ENCODE assay signal across 1 cellular context in the genomic region with DNA sequence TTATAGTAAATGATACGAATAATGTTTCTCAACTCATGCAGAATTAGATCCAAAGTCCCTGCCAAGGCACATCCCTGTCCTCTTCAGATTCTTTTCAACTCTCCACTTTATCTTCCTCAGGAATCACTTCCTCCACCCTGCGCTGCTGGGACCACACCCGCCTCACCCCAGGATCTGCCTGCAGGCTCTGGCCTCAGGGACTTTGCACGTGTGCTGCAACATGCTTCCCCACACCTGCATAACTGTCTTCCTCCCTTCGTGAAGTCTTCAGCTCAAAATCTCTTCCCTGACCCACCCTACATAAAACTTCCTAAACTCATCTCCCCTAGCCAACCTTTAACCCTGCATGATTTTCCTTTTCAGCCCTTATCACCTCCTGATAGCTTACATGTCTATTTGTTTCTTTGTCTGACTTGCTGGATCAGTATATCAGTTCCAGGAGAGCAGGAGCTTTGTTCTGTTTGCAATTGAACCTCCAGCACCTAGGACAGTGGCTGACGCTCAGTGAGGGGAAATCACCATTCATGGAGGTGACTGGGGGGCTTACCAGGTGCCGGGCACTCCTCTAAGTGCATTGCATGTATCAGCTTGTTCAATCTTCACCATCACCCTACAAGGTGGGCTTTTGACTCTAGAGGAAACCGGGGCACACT.
TF ChIP-seq lines count a peak whose summit lies in the region.

No MANE protein-coding gene starts in this region.

TF ChIP-seq in SK-N-SH treated with all-trans-retinoic acid at 6 μM for 48 hours, 23 proteins besides CTCF, POLR2A, EP300 and RAD21 (continued from another document):
- TF ChIP-seq, protein P1, sequence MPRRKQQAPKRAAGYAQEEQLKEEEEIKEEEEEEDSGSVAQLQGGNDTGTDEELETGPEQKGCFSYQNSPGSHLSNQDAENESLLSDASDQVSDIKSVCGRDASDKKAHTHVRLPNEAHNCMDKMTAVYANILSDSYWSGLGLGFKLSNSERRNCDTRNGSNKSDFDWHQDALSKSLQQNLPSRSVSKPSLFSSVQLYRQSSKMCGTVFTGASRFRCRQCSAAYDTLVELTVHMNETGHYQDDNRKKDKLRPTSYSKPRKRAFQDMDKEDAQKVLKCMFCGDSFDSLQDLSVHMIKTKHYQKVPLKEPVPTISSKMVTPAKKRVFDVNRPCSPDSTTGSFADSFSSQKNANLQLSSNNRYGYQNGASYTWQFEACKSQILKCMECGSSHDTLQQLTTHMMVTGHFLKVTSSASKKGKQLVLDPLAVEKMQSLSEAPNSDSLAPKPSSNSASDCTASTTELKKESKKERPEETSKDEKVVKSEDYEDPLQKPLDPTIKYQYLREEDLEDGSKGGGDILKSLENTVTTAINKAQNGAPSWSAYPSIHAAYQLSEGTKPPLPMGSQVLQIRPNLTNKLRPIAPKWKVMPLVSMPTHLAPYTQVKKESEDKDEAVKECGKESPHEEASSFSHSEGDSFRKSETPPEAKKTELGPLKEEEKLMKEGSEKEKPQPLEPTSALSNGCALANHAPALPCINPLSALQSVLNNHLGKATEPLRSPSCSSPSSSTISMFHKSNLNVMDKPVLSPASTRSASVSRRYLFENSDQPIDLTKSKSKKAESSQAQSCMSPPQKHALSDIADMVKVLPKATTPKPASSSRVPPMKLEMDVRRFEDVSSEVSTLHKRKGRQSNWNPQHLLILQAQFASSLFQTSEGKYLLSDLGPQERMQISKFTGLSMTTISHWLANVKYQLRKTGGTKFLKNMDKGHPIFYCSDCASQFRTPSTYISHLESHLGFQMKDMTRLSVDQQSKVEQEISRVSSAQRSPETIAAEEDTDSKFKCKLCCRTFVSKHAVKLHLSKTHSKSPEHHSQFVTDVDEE (CRISPR knock-in tag; IDR thresholded peaks at IDR 0.05) = no peak
- no peak for TF ChIP-seq BACH2 (CRISPR knock-in tag; IDR thresholded peaks at IDR 0.05; ENCODE audit: borderline replicate concordance)
- no peak for TF ChIP-seq OSR1 (CRISPR knock-in tag; IDR thresholded peaks at IDR 0.05)
- no peak for TF ChIP-seq CSDC2 (CRISPR knock-in tag; IDR thresholded peaks at IDR 0.05)
- no peak for TF ChIP-seq ZFP30 (CRISPR knock-in tag; IDR thresholded peaks at IDR 0.05)
